Comparison of ENCODE assay signal across 8 cellular contexts in genomic region chr9:68330531-68331173, GRCh38. TPM values are rescaled to one million over a fixed set of nuclear protein-coding genes. Genes with fewer than 3 reads are reported as not detected.
"Had no signal": no experiment of that assay in that cellular context is flagged by ENCODE, and none has a peak within 500 bp of the region (broad histone marks: within the 10 kb centered on the region; RNA-seq: fewer than 3 reads in every experiment).

No MANE protein-coding gene starts in this region.

RNA-seq across cellular contexts. Expression of gene PGM5, which starts 25.8 kb away (rescaled TPM):
- total RNA-seq: MCF 10A, OCI-LY7, PC-9 had no signal
- polyA plus RNA-seq: SK-N-SH had no signal

RNA-seq across cellular contexts. Expression of gene FOXD4L3, which starts 28.0 kb away (rescaled TPM):
- total RNA-seq: NCI-H460, PC-9, Right ventricle myocardium inferior, RPMI7951, SJSA1 had no signal
